ENCODE assay signal across 8 cellular contexts in genomic region chr1:207910678-207911354, GRCh38. TPM values are rescaled to one million over a fixed set of nuclear protein-coding genes. Genes with fewer than 3 reads are reported as not detected.
DNase-seq lines count a peak whose midpoint lies in the region; ATAC-seq, FAIRE-seq and TF ChIP-seq lines count a peak whose summit lies in the region.

Gene CD34, minus strand, starts transcription at chr1:207911125. Its CDS starts 45 bp downstream, at chr1:207911080.

- in situ Hi-C loops in HAP-1 (cut with MboI; ENCODE audit: low sequenced_read_pairs), result no loop called here

- no peaks in the 10 kb centered on the region for H3K36me3 Mint-ChIP-seq in activated CD4-positive, alpha-beta memory T cell treated with anti-CD3 and anti-CD28 coated beads, Interleukin-2, amount 10 ng/mL, durations not matched to agents 7 days and 5 days (ENCODE audit: low read depth)

- H3K4me3 ChIP-seq in HAP-1 (peak within 1 kb of the TSS; percentile 7), pancreas (peak within 1 kb of the TSS in 2 of 4 donors; percentile 14 to 39)

- no peak for TF ChIP-seq CTCF in pancreas (IDR thresholded peaks at IDR 0.05)

- peak in 3 of 4 donors; percentile 51 to 57 (median 53) for ATAC-seq in pancreas
- ATAC-seq in GM21528 (IDR thresholded peaks at IDR 0.05; ENCODE audit: low FRiP score, unreplicated experiment), result no peak

- POLR2A ChIA-PET in activated CD4-positive, alpha-beta memory T cell treated with anti-CD3 and anti-CD28 coated beads, Interleukin-2, amount 10 ng/mL, durations not matched to agents 7 days and 5 days (lab: Charles Lee), result no interaction called here

- 3 to 7% methylated on average over 34 to 54 of the region's 54 CpGs for WGBS in pancreas, 2 donors

- DNase-seq in HAP-1 (ENCODE audit: low spot score in 2 of 2), result peak in 1 of 2 experiments; percentile 24
- peak; percentile 28 for DNase-seq in activated CD4-positive, alpha-beta memory T cell treated with anti-CD3 and anti-CD28 coated beads, Interleukin-2, amount 10 ng/mL, durations not matched to agents 7 days and 5 days
- no peak for DNase-seq in glomerular endothelial cell (ENCODE audit: extremely low read depth, low read depth, low spot score)
- DNase-seq in pancreas, result no peak
- no peak for DNase-seq in OCI-M2 (lab: John Stamatoyannopoulos, UW; ENCODE audit: unreplicated experiment)
- DNase-seq in NCI-H1694 (lab: John Stamatoyannopoulos, UW), result no peak
- no peak for DNase-seq in GM19238 (ENCODE audit: insufficient read length, low spot score)

- peak within 1 kb of the TSS; percentile 42 for H3K4me3 Mint-ChIP-seq in activated CD4-positive, alpha-beta memory T cell treated with anti-CD3 and anti-CD28 coated beads, Interleukin-2, amount 10 ng/mL, durations not matched to agents 7 days and 5 days

- no peaks in the 10 kb centered on the region for H3K36me3 ChIP-seq in HAP-1 (replicated peaks)
- H3K36me3 ChIP-seq in pancreas, result no peaks in the 10 kb centered on the region

- intact Hi-C loops in pancreas (cut with DNase I), result no loop called here

- FAIRE-seq in pancreas (lab: Jason Lieb, UNC), result no peak

- H3K4me1 Mint-ChIP-seq in activated CD4-positive, alpha-beta memory T cell treated with anti-CD3 and anti-CD28 coated beads, Interleukin-2, amount 10 ng/mL, durations not matched to agents 7 days and 5 days, result peaks cover 16% of the 10 kb centered on the region

- peaks cover 63% of the 10 kb centered on the region for H3K27me3 Mint-ChIP-seq in activated CD4-positive, alpha-beta memory T cell treated with anti-CD3 and anti-CD28 coated beads, Interleukin-2, amount 10 ng/mL, durations not matched to agents 7 days and 5 days

- no peaks in the 10 kb centered on the region for H3K9me3 Mint-ChIP-seq in activated CD4-positive, alpha-beta memory T cell treated with anti-CD3 and anti-CD28 coated beads, Interleukin-2, amount 10 ng/mL, durations not matched to agents 7 days and 5 days

- H3K27ac Mint-ChIP-seq in activated CD4-positive, alpha-beta memory T cell treated with anti-CD3 and anti-CD28 coated beads, Interleukin-2, amount 10 ng/mL, durations not matched to agents 7 days and 5 days, result no peak within 1 kb of the TSS

- no peak within 1 kb of the TSS for H3K27ac ChIP-seq in pancreas

- no peaks in the 10 kb centered on the region; the same call in 1 of the 2 replicates for H3K4me1 ChIP-seq in HAP-1
- no peaks in the 10 kb centered on the region for H3K4me1 ChIP-seq in pancreas

- CTCF ChIA-PET in activated CD4-positive, alpha-beta memory T cell treated with anti-CD3 and anti-CD28 coated beads, Interleukin-2, amount 10 ng/mL, durations not matched to agents 7 days and 5 days (lab: Charles Lee), result interaction anchor here (1.4 kb wide), 1 partner anchor 26 kb away, joined by 3 read pairs; no protein-coding TSS in a partner anchor

- no peaks in the 10 kb centered on the region for H3K9me3 ChIP-seq in HAP-1
- H3K9me3 ChIP-seq in pancreas, result no peaks in the 10 kb centered on the region

- H3K27me3 ChIP-seq in HAP-1 (ENCODE audit: low read depth) (peaks cover 21% of the 10 kb centered on the region), pancreas (peaks cover 0 to 6% (median 3%) of the 10 kb centered on the region in 4 donors)

RNA-seq across cellular contexts. Expression of gene CD34, which starts in this region (rescaled TPM):
- total RNA-seq in activated CD4-positive, alpha-beta memory T cell treated with anti-CD3 and anti-CD28 coated beads, Interleukin-2, amount 10 ng/mL, durations not matched to agents 7 days and 5 days, result under 1 TPM; 0.03 to 0.05 TPM
- total RNA-seq in glomerular endothelial cell (54.0 and 307 TPM in 2 replicates), pancreas (10 to 100 TPM in 1 of 6 donors, 1 to 10 TPM in 5; 5.2 to 11.9 (median 8.1) TPM)
- 10 to 100 TPM in 1 of 2 donors, 1 to 10 TPM in 1; 5.9 to 11.6 TPM for polyA plus RNA-seq in pancreas

Comparison
In these comparisons a context has a peak if more than half of its experiments do, and no peak if none do; other contexts are left out.
1. Peak in DNase-seq in activated CD4-positive, alpha-beta memory T cell treated with anti-CD3 and anti-CD28 coated beads, Interleukin-2, amount 10 ng/mL, durations not matched to agents 7 days and 5 days; RNA of the gene not detected or under 1 TPM.